ENCODE assay signal across 8 cellular contexts in the genomic region with DNA sequence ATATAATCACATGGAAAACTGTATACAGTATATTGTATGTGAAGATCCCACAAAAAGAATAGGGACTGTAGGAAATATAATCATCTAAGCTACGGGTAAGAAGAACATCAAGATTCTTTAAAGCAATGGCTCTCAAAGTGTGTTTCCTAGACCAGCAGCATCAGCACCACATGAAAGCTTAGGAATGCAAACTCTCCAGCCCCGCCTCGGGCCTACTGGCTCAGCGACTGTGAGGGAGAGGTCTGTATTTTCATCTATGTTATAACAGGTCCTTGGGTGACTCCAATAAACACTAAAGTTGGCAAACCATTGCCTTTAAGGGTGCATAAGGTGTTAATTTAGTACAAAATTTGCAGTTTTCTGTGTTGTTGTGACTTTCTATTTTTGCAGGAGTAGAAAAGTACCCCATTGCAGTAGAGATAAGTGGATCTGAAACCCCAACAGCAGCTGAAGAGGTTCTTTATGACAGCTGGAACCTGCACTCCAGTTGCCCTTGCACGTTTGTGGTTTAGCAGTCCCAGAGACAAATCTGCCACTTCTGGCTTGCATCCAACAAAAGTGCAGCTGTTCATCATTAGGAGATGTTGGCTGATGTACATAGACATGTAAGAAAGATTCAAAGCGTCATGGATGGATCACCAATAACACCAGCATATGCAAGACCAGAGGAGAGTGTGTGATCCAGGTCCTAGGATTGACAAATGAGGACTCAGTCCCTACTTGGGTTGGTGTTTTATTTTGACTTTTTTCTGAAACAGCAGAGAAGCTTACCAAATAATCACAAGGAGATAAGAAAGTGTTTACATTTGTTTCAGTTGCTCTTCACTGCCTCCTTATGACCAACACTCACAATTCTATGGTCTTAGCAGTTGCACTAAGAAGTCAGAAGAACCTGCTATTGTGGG. TPM values are rescaled to one million over a fixed set of nuclear protein-coding genes. Genes with fewer than 3 reads are reported as not detected.
A peak's percentile ranks its signal among the peaks of the same experiment; 100 is the strongest.
DNase-seq lines count a peak whose midpoint lies in the region; ATAC-seq and TF ChIP-seq lines count a peak whose summit lies in the region.

No MANE protein-coding gene starts in this region.

- TF ChIP-seq POLR2A in GM18505 (IDR thresholded peaks at IDR 0.05; ENCODE audit: borderline replicate concordance, extremely low read depth, insufficient read depth, insufficient read length): no peak

- peak; percentile 74 for ATAC-seq in GM18505 (IDR thresholded peaks at IDR 0.05; ENCODE audit: unreplicated experiment)
- peak; percentile 73 for ATAC-seq in GM21737 (IDR thresholded peaks at IDR 0.05; ENCODE audit: unreplicated experiment)

- DNase-seq in LHCN-M2 (ENCODE audit: low read depth) (peak; percentile 100), T follicular helper cell (ENCODE audit: low read depth) (peak; percentile 12), inferior parietal cortex (ENCODE audit: extremely low spot score) (no peak), DMS114 treated with DMSO at 0.1 percent for 48 hours (lab: John Stamatoyannopoulos, UW; ENCODE audit: unreplicated experiment) (no peak), activated T-cell treated with anti-CD3 and anti-CD28 coated beads for 4 hours (no peak), anterior cingulate cortex (lab: John Stamatoyannopoulos, UW) (no peak)

RNA-seq across cellular contexts. Expression of gene IFNAR1, which starts 15.9 kb away (rescaled TPM):
- 13.4 and 20.3 TPM in 2 replicates for total RNA-seq in LHCN-M2 (2014; rRNA removed)
- polyA plus RNA-seq in LHCN-M2 (2012): 13.0 TPM

RNA-seq across cellular contexts. Expression of gene IL10RB, which starts 42.7 kb away (rescaled TPM):
- 38.5 and 40.7 TPM in 2 replicates for total RNA-seq in LHCN-M2 (2014; rRNA removed)
- polyA plus RNA-seq in LHCN-M2 (2012): 31.3 TPM

Comparison
In these comparisons a context has a peak if more than half of its experiments do, and no peak if none do; other contexts are left out.
1. DNase-seq: peak in LHCN-M2 (single experiment) and T follicular helper cell (single experiment); none in inferior parietal cortex (single experiment), DMS114 treated with DMSO at 0.1 percent for 48 hours (single experiment), activated T-cell treated with anti-CD3 and anti-CD28 coated beads for 4 hours (single experiment) and anterior cingulate cortex (0 of 58).